In genomic region chr18:74654637-74655036, GRCh38 we compare ENCODE assay signal across 9 cellular contexts. TPM values are rescaled to one million over a fixed set of nuclear protein-coding genes. Genes with fewer than 3 reads are reported as not detected.
A peak's percentile ranks its signal among the peaks of the same experiment; 100 is the strongest.
DNase-seq lines count a peak whose midpoint lies in the region; TF ChIP-seq lines count a peak whose summit lies in the region.
"Had no signal": no experiment of that assay in that cellular context is flagged by ENCODE, and none has a peak within 500 bp of the region (broad histone marks: within the 10 kb centered on the region; RNA-seq: fewer than 3 reads in every experiment).

No MANE protein-coding gene starts in this region.

- peak; percentile 47 for DNase-seq in ELR (ENCODE audit: low read depth)
- peak; percentile 18 for DNase-seq in NCI-H1048 (lab: John Stamatoyannopoulos, UW)
- DNase-seq in myocyte (ENCODE audit: low read depth) = peak; percentile 24
- DNase-seq in cerebellar nuclear complex (lab: John Stamatoyannopoulos, UW) = no peak
- DNase-seq in midbrain (lab: John Stamatoyannopoulos, UW) = no peak
- DNase-seq in C1 segment of cervical spinal cord (lab: John Stamatoyannopoulos, UW) = no peak
- DNase-seq: amniotic stem cell, T-helper 9 cell had no signal

- peak; percentile 61 for TF ChIP-seq CTCF in VCaP (conservative IDR thresholded peaks at IDR 0.05)

- no peak overlapping the region for H3K27ac ChIP-seq in VCaP

RNA-seq across cellular contexts. Expression of gene ZNF407, which starts 57.0 kb away (rescaled TPM):
- 7.0 and 7.2 TPM in 2 replicates for total RNA-seq in myocyte
- 2.6 TPM for polyA plus RNA-seq in myocyte (2012)

Comparison
In these comparisons a context has a peak if more than half of its experiments do, and no peak if none do; other contexts are left out.
1. DNase-seq: peak in ELR (single experiment), NCI-H1048 (single experiment) and myocyte (single experiment); none in cerebellar nuclear complex (0 of 2), midbrain (single experiment) and C1 segment of cervical spinal cord (0 of 14).